8 cellular contexts compared by ENCODE assay signal in genomic region chr7:157339777-157340677, GRCh38. TPM values are rescaled to one million over a fixed set of nuclear protein-coding genes. Genes with fewer than 3 reads are reported as not detected.
DNase-seq lines count a peak whose midpoint lies in the region; ATAC-seq and TF ChIP-seq lines count a peak whose summit lies in the region.

No MANE protein-coding gene starts in this region.

- H3K27ac ChIP-seq in HEK293 (ENCODE audit: extremely low read depth, low read depth, low read length): no peak overlapping the region

- no peaks in the 10 kb centered on the region for H3K9me3 ChIP-seq in HEK293 (ENCODE audit: control insufficient read depth, insufficient read depth, low read depth, low read length)

- TF ChIP-seq CTCF in HEK293 (tag by site-specific recombination; IDR thresholded peaks at IDR 0.05) (peak; percentile 45; the same call in 1 of the 2 replicates), endothelial cell (IDR thresholded peaks at IDR 0.05; ENCODE audit: unreplicated experiment) (peak; percentile 88)

- H3K4me1 Mint-ChIP-seq in activated CD8-positive, alpha-beta memory T cell treated with anti-CD3 and anti-CD28 coated beads, Interleukin-2, amount 10 ng/mL, durations not matched to agents 7 days and 5 days: peaks cover 52% of the 10 kb centered on the region
- peaks cover 27% of the 10 kb centered on the region for H3K4me1 Mint-ChIP-seq in endothelial cell (ENCODE audit: unreplicated experiment)
- peaks cover 37% of the 10 kb centered on the region for H3K4me1 Mint-ChIP-seq in stimulated activated effector memory CD8-positive, alpha-beta T cell treated with anti-CD3 and anti-CD28 coated beads, Interleukin-12 subunit alpha, Interleukin-12 subunit beta, amount 100 ng/mL, for 72 hours

- peaks cover 26% of the 10 kb centered on the region for H3K36me3 Mint-ChIP-seq in activated CD8-positive, alpha-beta memory T cell treated with anti-CD3 and anti-CD28 coated beads, Interleukin-2, amount 10 ng/mL, durations not matched to agents 7 days and 5 days
- H3K36me3 Mint-ChIP-seq in endothelial cell (ENCODE audit: low read depth, unreplicated experiment): peaks cover 14% of the 10 kb centered on the region
- peaks cover 96% of the 10 kb centered on the region for H3K36me3 Mint-ChIP-seq in stimulated activated effector memory CD8-positive, alpha-beta T cell treated with anti-CD3 and anti-CD28 coated beads, Interleukin-12 subunit alpha, Interleukin-12 subunit beta, amount 100 ng/mL, for 72 hours

- peak overlapping the region; percentile 76 for H3K27ac Mint-ChIP-seq in activated CD8-positive, alpha-beta memory T cell treated with anti-CD3 and anti-CD28 coated beads, Interleukin-2, amount 10 ng/mL, durations not matched to agents 7 days and 5 days
- H3K27ac Mint-ChIP-seq in endothelial cell (ENCODE audit: unreplicated experiment): peak overlapping the region; percentile 39
- peak overlapping the region; percentile 97 for H3K27ac Mint-ChIP-seq in stimulated activated effector memory CD8-positive, alpha-beta T cell treated with anti-CD3 and anti-CD28 coated beads, Interleukin-12 subunit alpha, Interleukin-12 subunit beta, amount 100 ng/mL, for 72 hours

- no peaks in the 10 kb centered on the region for H3K9me3 Mint-ChIP-seq in activated CD8-positive, alpha-beta memory T cell treated with anti-CD3 and anti-CD28 coated beads, Interleukin-2, amount 10 ng/mL, durations not matched to agents 7 days and 5 days (ENCODE audit: low read depth)
- H3K9me3 Mint-ChIP-seq in endothelial cell (ENCODE audit: unreplicated experiment): no peaks in the 10 kb centered on the region
- H3K9me3 Mint-ChIP-seq in stimulated activated effector memory CD8-positive, alpha-beta T cell treated with anti-CD3 and anti-CD28 coated beads, Interleukin-12 subunit alpha, Interleukin-12 subunit beta, amount 100 ng/mL, for 72 hours: no peaks in the 10 kb centered on the region

- ATAC-seq in activated CD8-positive, alpha-beta memory T cell treated with anti-CD3 and anti-CD28 coated beads, Interleukin-2, amount 10 ng/mL, durations not matched to agents 7 days and 5 days: no peak
- peak; percentile 27 for ATAC-seq in stimulated activated effector memory CD8-positive, alpha-beta T cell treated with anti-CD3 and anti-CD28 coated beads, Interleukin-12 subunit alpha, Interleukin-12 subunit beta, amount 100 ng/mL, for 72 hours
- no peak for ATAC-seq in GM18873 (IDR thresholded peaks at IDR 0.05; ENCODE audit: low FRiP score, unreplicated experiment)

- H3K4me3 Mint-ChIP-seq in activated CD8-positive, alpha-beta memory T cell treated with anti-CD3 and anti-CD28 coated beads, Interleukin-2, amount 10 ng/mL, durations not matched to agents 7 days and 5 days: peak overlapping the region; percentile 64
- peak overlapping the region; percentile 51 for H3K4me3 Mint-ChIP-seq in endothelial cell (ENCODE audit: unreplicated experiment)
- peak overlapping the region; percentile 89 for H3K4me3 Mint-ChIP-seq in stimulated activated effector memory CD8-positive, alpha-beta T cell treated with anti-CD3 and anti-CD28 coated beads, Interleukin-12 subunit alpha, Interleukin-12 subunit beta, amount 100 ng/mL, for 72 hours

- no peak overlapping the region for H3K4me3 ChIP-seq in HEK293 (ENCODE audit: low read depth, low read length)

- H3K36me3 ChIP-seq in HEK293 (ENCODE audit: control insufficient read depth in 2 of 2, insufficient read depth in 1 of 2, low read length in 2 of 2): no peaks in the 10 kb centered on the region

- H3K27me3 Mint-ChIP-seq in activated CD8-positive, alpha-beta memory T cell treated with anti-CD3 and anti-CD28 coated beads, Interleukin-2, amount 10 ng/mL, durations not matched to agents 7 days and 5 days: peaks cover 4% of the 10 kb centered on the region
- H3K27me3 Mint-ChIP-seq in endothelial cell (ENCODE audit: unreplicated experiment): peaks cover 22% of the 10 kb centered on the region

- CTCF ChIA-PET in HEK293 (lab: Yijun Ruan, JAX): interaction anchor here (0.6 to 2.6 kb wide), 8 partner anchors 9 to 1636 kb away, joined by 3 to 18 read pairs (median 4); no protein-coding TSS in a partner anchor
- CTCF ChIA-PET in activated CD8-positive, alpha-beta memory T cell treated with anti-CD3 and anti-CD28 coated beads, Interleukin-2, amount 10 ng/mL, durations not matched to agents 7 days and 5 days (lab: Charles Lee): interaction anchor here (0.8 to 2.9 kb wide), 11 partner anchors 8 to 69 kb away, joined by 3 to 13 read pairs (median 3); no protein-coding TSS in a partner anchor

- POLR2A ChIA-PET in HEK293 (lab: Yijun Ruan, JAX): no interaction called here

- peak; percentile 56 for DNase-seq in DMS53 treated with DMSO at 0.1 percent for 48 hours (lab: John Stamatoyannopoulos, UW; ENCODE audit: unreplicated experiment)
- DNase-seq in NCI-H69 (lab: John Stamatoyannopoulos, UW): peak; percentile 55
- DNase-seq in activated CD8-positive, alpha-beta memory T cell treated with anti-CD3 and anti-CD28 coated beads, Interleukin-2, amount 10 ng/mL, durations not matched to agents 7 days and 5 days: peak; percentile 79
- DNase-seq in endothelial cell (ENCODE audit: low spot score): peak; percentile 70
- peak; percentile 64 for DNase-seq in midbrain (lab: John Stamatoyannopoulos, UW)
- peak; percentile 45 to 78 for DNase-seq in stimulated activated effector memory CD8-positive, alpha-beta T cell treated with anti-CD3 and anti-CD28 coated beads, Interleukin-12 subunit alpha, Interleukin-12 subunit beta, amount 100 ng/mL, for 72 hours (ENCODE audit: low spot score in 2 of 2)

- H3K4me1 ChIP-seq in HEK293 (ENCODE audit: control insufficient read depth, insufficient read depth, low read length): no peaks in the 10 kb centered on the region

TF ChIP-seq in HEK293, 187 proteins besides CTCF, POLR2A, EP300 and RAD21 (continues in another document):
- TF ChIP-seq ZNF514 (tag by site-specific recombination; IDR thresholded peaks at IDR 0.05): no peak
- TF ChIP-seq ZNF707 (tag by site-specific recombination; IDR thresholded peaks at IDR 0.05): no peak
- no peak for TF ChIP-seq ZBTB1 (tag by site-specific recombination; IDR thresholded peaks at IDR 0.05)
- no peak for TF ChIP-seq SCRT2 (tag by site-specific recombination; IDR thresholded peaks at IDR 0.05)
- no peak for TF ChIP-seq TRIM28 (IDR thresholded peaks at IDR 0.05; ENCODE audit: borderline replicate concordance, low read length)
- peak; percentile 62 for TF ChIP-seq ZNF654 (tag by site-specific recombination; IDR thresholded peaks at IDR 0.05; ENCODE audit: low read depth)
- TF ChIP-seq PRDM6 (tag by site-specific recombination; IDR thresholded peaks at IDR 0.05): peak; percentile 74
- no peak for TF ChIP-seq BCL6B (tag by site-specific recombination; IDR thresholded peaks at IDR 0.05)
- no peak for TF ChIP-seq ZBTB7A (tag by site-specific recombination; IDR thresholded peaks at IDR 0.05; ENCODE audit: low read depth)
- 0 out of 2 replicates have a peak, but pooled peaks have one; percentile 7 for TF ChIP-seq ZNF184 (tag by site-specific recombination; IDR thresholded peaks at IDR 0.05)

RNA-seq across cellular contexts. Expression of gene DNAJB6, which starts 3.2 kb away (rescaled TPM):
- 10 to 100 TPM; 82.0 to 85.6 TPM for total RNA-seq in activated CD8-positive, alpha-beta memory T cell treated with anti-CD3 and anti-CD28 coated beads, Interleukin-2, amount 10 ng/mL, durations not matched to agents 7 days and 5 days
- total RNA-seq in endothelial cell (ENCODE audit: unreplicated experiment): 155 TPM

Comparison
In these comparisons a context has a peak if more than half of its experiments do, and no peak if none do; other contexts are left out.
1. H3K27ac Mint-ChIP-seq: peak in every context shown above with its lines; median percentile 97 in stimulated activated effector memory CD8-positive, alpha-beta T cell treated with anti-CD3 and anti-CD28 coated beads, Interleukin-12 subunit alpha, Interleukin-12 subunit beta, amount 100 ng/mL, for 72 hours; 76 in activated CD8-positive, alpha-beta memory T cell treated with anti-CD3 and anti-CD28 coated beads, Interleukin-2, amount 10 ng/mL, durations not matched to agents 7 days and 5 days; 39 in endothelial cell.